In the genomic region with DNA sequence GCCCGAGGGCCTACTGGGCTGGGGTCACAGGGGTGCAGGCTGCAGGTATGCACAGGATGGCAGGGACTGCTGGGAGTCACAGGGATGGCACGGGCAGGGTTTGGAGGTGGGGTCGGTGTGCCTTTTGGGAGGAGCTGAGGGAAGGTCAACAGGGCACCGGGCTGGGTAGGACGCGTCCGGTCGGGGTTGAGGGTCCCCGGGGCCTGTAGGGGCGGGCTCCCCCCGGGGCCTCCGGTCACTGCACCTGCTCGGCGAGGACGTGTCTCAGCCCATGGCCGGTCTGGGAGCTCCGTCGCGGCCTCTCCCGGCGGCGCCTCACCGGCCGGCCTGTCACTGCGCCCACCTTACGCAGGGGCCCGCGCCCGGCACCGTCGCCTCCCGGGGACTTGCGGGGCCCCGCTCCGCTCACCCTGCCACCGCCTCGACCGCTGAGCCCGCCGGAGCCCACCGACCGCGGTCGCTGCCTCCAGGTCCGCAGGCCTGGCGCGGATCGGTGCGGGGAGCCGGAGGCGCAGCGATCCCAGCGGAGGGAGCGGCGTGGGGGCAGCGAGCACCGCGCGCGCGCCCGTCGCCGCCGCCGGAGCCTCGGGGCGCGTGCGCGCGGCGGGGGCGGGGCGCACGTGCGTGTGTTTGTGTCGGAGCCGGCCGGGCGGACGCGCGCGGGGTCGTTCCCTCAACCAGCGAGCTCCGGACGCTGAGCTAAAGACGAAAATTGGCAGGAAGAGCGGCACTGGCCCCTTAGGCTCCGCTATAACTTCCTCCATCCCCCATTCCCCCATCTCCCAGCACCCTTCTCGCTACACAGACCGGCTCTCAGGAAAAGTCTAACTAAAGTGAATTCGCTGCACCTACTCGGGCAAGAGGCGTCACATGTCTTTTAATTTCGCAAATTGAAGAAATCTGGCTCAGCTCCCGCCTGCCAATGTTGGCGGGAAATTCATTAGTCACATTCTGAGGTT, we compare ENCODE assay signal across 8 cellular contexts. TPM values are rescaled to one million over a fixed set of nuclear protein-coding genes. Genes with fewer than 3 reads are reported as not detected.
DNase-seq lines count a peak whose midpoint lies in the region; ATAC-seq and TF ChIP-seq lines count a peak whose summit lies in the region.

AMIGO1 (minus strand) TSS at position 552 of the 959 bp plus-strand sequence. CDS start 815 bp downstream, outside the sequence.

- CTCF ChIA-PET in RWPE1 (lab: Yijun Ruan, JAX) = interaction anchor here (0.6 to 6.9 kb wide), 4 partner anchors 13 to 23 kb away, joined by 3 to 41 read pairs (median 6); partner anchors contain the start of gene CYB561D1
- CTCF ChIA-PET in activated naive CD4-positive, alpha-beta T cell treated with anti-CD3 and anti-CD28 coated beads for 36 hours (lab: Charles Lee) = interaction anchor here (0.9 to 35.8 kb wide), 3 partner anchors 14 to 84 kb away, joined by 3 to 1207 read pairs (median 375); partner anchors contain the start of genes CYB561D1, GPR61 and PSMA5

- DNase-seq in G401 (ENCODE audit: low spot score) (peak; percentile 53), RWPE1 (ENCODE audit: low spot score) (peak; percentile 67), Right ventricle myocardium inferior (ENCODE audit: missing footprints) (no peak)
- DNase-seq in activated naive CD4-positive, alpha-beta T cell treated with anti-CD3 and anti-CD28 coated beads for 36 hours = peak; percentile 54

- peak within 1 kb of the TSS; percentile 88 for H3K4me3 Mint-ChIP-seq in activated naive CD4-positive, alpha-beta T cell treated with anti-CD3 and anti-CD28 coated beads for 36 hours

- H3K27ac Mint-ChIP-seq in activated naive CD4-positive, alpha-beta T cell treated with anti-CD3 and anti-CD28 coated beads for 36 hours = peak within 1 kb of the TSS; percentile 73

- POLR2A ChIA-PET in RWPE1 (lab: Yijun Ruan, JAX; ENCODE audit: low non-redundant PET) = interaction anchor here (0.6 kb wide), 1 partner anchor 12 kb away, joined by 3 read pairs; no protein-coding TSS in a partner anchor

- no peaks in the 10 kb centered on the region for H3K9me3 ChIP-seq in parathyroid adenoma (ENCODE audit: control insufficient read depth, low read length)

- peak within 1 kb of the TSS; percentile 63 for H3K4me3 ChIP-seq in parathyroid adenoma (ENCODE audit: low read depth, low read length)

- ATAC-seq in HG03280 (IDR thresholded peaks at IDR 0.05; ENCODE audit: unreplicated experiment) = peak; percentile 71
- ATAC-seq in Right ventricle myocardium inferior = peak; percentile 84
- no peak for ATAC-seq in GM19452 (IDR thresholded peaks at IDR 0.05; ENCODE audit: unreplicated experiment)
- ATAC-seq in HG02973 (IDR thresholded peaks at IDR 0.05; ENCODE audit: unreplicated experiment) = no peak

- no peaks in the 10 kb centered on the region for H3K27me3 ChIP-seq in parathyroid adenoma (ENCODE audit: control insufficient read depth, insufficient read depth, low read length)

- intact Hi-C loops in activated naive CD4-positive, alpha-beta T cell treated with anti-CD3 and anti-CD28 coated beads for 36 hours (cut with micrococcal nuclease) = loop anchor here (2.0 to 5.0 kb wide), 2 partner anchors 27 to 417 kb away; partner anchors contain the start of genes ATXN7L2 and TMEM167B
- intact Hi-C loops in Right ventricle myocardium inferior (cut with DNase I) = no loop called here

- no peak for TF ChIP-seq CTCF in RWPE1 (conservative IDR thresholded peaks at IDR 0.05; ENCODE audit: low read depth)
- TF ChIP-seq CTCF in parathyroid adenoma (IDR thresholded peaks at IDR 0.05) = no peak

- in situ Hi-C loops in G401 (cut with HindIII; ENCODE audit: low sequenced_read_pairs) = no loop called here

- no peaks in the 10 kb centered on the region for H3K79me2 ChIP-seq in parathyroid adenoma

- peak within 1 kb of the TSS; percentile 96 for H3K4me2 ChIP-seq in parathyroid adenoma (ENCODE audit: low read length)

- H3K27ac ChIP-seq in RWPE1 = peak within 1 kb of the TSS; percentile 30; the same call in 1 of the 2 replicates
- H3K27ac ChIP-seq in parathyroid adenoma = no peak within 1 kb of the TSS

- H3K36me3 Mint-ChIP-seq in activated naive CD4-positive, alpha-beta T cell treated with anti-CD3 and anti-CD28 coated beads for 36 hours (ENCODE audit: low read depth) = peaks cover 4% of the 10 kb centered on the region

- H2AFZ ChIP-seq in parathyroid adenoma = peak within 1 kb of the TSS; percentile 84

- no peak within 1 kb of the TSS for H3K9ac ChIP-seq in parathyroid adenoma

- peaks cover 59% of the 10 kb centered on the region for H3K4me1 Mint-ChIP-seq in activated naive CD4-positive, alpha-beta T cell treated with anti-CD3 and anti-CD28 coated beads for 36 hours (ENCODE audit: low read depth)

- no peaks in the 10 kb centered on the region for H3K4me1 ChIP-seq in parathyroid adenoma

- H3K27me3 Mint-ChIP-seq in activated naive CD4-positive, alpha-beta T cell treated with anti-CD3 and anti-CD28 coated beads for 36 hours (ENCODE audit: low read depth) = no peaks in the 10 kb centered on the region

- H3K9me3 Mint-ChIP-seq in activated naive CD4-positive, alpha-beta T cell treated with anti-CD3 and anti-CD28 coated beads for 36 hours = peaks cover 4% of the 10 kb centered on the region

- H3K36me3 ChIP-seq in parathyroid adenoma (ENCODE audit: control insufficient read depth, insufficient read depth, low read length) = no peaks in the 10 kb centered on the region

RNA-seq across cellular contexts. Expression of gene AMIGO1, which starts in this region (rescaled TPM):
- total RNA-seq in G401 (2014; rRNA removed; shearing (Covaris generic)) = 0.07 and 0.25 TPM in 2 replicates
- 1 to 10 TPM; 1.5 to 1.7 TPM for total RNA-seq in activated naive CD4-positive, alpha-beta T cell treated with anti-CD3 and anti-CD28 coated beads for 36 hours
- 18.3 TPM for total RNA-seq in Right ventricle myocardium inferior

Comparison
In these comparisons a context has a peak if more than half of its experiments do, and no peak if none do; other contexts are left out.
1. Peak in DNase-seq in G401; RNA of the gene not detected or under 1 TPM.
2. ATAC-seq: peak in HG03280 (single experiment) and Right ventricle myocardium inferior (single experiment); none in GM19452 (single experiment) and HG02973 (single experiment).